Comparison of ENCODE assay signal across 9 cellular contexts in the genomic region with DNA sequence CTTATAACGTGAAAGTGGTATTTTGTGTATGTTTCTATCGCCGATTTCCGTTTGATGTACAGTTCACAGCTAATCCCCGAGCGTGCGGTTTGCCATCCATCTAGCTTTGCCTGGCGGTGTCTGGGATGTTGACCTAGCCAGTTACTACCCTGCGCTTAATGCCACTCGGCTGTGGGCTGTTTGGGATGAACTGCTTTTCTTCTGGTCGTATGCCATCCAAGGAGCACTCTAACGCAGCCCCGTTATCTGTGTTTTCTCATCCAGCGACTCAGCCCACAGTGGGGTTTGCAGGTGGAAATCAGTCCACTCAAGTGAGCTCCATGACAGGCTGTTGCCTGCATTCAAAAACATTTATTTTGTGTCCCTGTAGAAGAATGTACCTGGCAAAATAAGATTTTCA.
"Had no signal": no experiment of that assay in that cellular context is flagged by ENCODE, and none has a peak within 500 bp of the region (broad histone marks: within the 10 kb centered on the region; RNA-seq: fewer than 3 reads in every experiment).

No MANE protein-coding gene starts in this region.

- H3K27ac ChIP-seq: HL-60, KMS-11 had no signal

- H3K4me3 ChIP-seq: HAP-1 had no signal

- DNase-seq: H7, HFFc6, Karpas-422, KBM-7 had no signal

- H3K9me3 ChIP-seq: HAP-1 had no signal

- H3K36me3 Mint-ChIP-seq: IgD-negative memory B cell had no signal

- H3K4me3 Mint-ChIP-seq: GM23338, HFFc6 had no signal

- H3K9me3 Mint-ChIP-seq: HFFc6 had no signal

- H3K4me1 ChIP-seq: HAP-1 had no signal

- H3K9ac ChIP-seq: KMS-11 had no signal

- H3K36me3 ChIP-seq: HAP-1 had no signal

- H3K27ac Mint-ChIP-seq: GM23338, HFFc6, IgD-negative memory B cell had no signal

- H3K4me2 ChIP-seq: KMS-11 had no signal
